In the genomic region with DNA sequence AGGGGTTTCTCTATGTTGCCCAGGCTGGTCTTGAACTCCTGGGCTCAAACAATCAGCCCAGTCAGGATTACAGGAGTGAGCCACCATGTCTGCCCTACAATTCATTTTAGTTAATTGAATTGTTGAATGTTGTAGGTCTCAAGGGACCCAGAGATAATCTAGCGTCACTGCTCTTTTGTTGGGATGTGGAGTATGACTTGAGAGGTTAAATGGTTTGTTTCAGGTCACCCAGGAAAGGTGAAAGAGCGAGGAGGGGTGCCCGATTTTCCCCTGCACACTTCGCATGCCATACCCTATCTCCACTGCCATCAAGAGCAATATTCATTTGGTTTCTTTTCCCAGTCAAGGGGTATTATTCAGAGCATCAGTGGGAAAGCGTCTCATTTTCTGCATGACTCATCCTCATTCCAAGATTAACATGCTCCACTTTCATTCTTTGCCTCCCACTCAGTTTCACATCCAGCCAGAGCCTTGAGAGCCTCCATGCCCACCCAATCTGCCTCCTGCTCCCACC, we compare ENCODE assay signal across 10 cellular contexts. TPM values are rescaled to one million over a fixed set of nuclear protein-coding genes. Genes with fewer than 3 reads are reported as not detected.
A peak's percentile ranks its signal among the peaks of the same experiment; 100 is the strongest.
DNase-seq lines count a peak whose midpoint lies in the region; TF ChIP-seq lines count a peak whose summit lies in the region.
"Had no signal": no experiment of that assay in that cellular context is flagged by ENCODE, and none has a peak within 500 bp of the region (broad histone marks: within the 10 kb centered on the region; RNA-seq: fewer than 3 reads in every experiment).

No MANE protein-coding gene starts in this region.

- DNase-seq in ACHN (peak; percentile 79), HT1080 (ENCODE audit: low read depth) (peak; percentile 90), astrocyte of the spinal cord (ENCODE audit: low read depth, low spot score) (peak; percentile 85), iris pigment epithelial cell (ENCODE audit: low read depth) (peak; percentile 88), NCI-H2171 treated with DMSO at 0.1 percent for 48 hours (lab: John Stamatoyannopoulos, UW) (no peak), mesendoderm (no peak), SKM-1 (lab: John Stamatoyannopoulos, UW; ENCODE audit: unreplicated experiment) (no peak)
- DNase-seq in activated CD4-positive, alpha-beta T cell treated with anti-CD3 and anti-CD28 coated beads for 1 hour = no peak
- DNase-seq: Calu3, NCI-H187 treated with DMSO at 0.1 percent for 48 hours had no signal

- H2AK5ac ChIP-seq in mesendoderm (ENCODE audit: low read length) = no peak overlapping the region

- no peak overlapping the region for H2BK15ac ChIP-seq in mesendoderm (replicated peaks; ENCODE audit: low read depth)

- in situ Hi-C loops in ACHN (cut with HindIII; ENCODE audit: low pct_ligation_motif_present, low pct_unique_long_range_greater_than_20kb, low sequenced_read_pairs) = no loop called here
- in situ Hi-C loops in astrocyte of the spinal cord (cut with HindIII; ENCODE audit: low sequenced_read_pairs) = no loop called here

- no peak overlapping the region for H4K8ac ChIP-seq in mesendoderm (ENCODE audit: low read depth, low read length)

- H3K4me3 ChIP-seq in astrocyte of the spinal cord (ENCODE audit: low read depth, low read length) (no peak overlapping the region), mesendoderm (ENCODE audit: low read length) (no peak overlapping the region)

- no peak overlapping the region for H3K23ac ChIP-seq in mesendoderm (ENCODE audit: low read length)

- H2BK120ac ChIP-seq in mesendoderm (ENCODE audit: low read depth, low read length) = no peak overlapping the region

- no peak for TF ChIP-seq CTCF in astrocyte of the spinal cord (IDR thresholded peaks at IDR 0.05; ENCODE audit: low read depth, low read length)

- H3K4ac ChIP-seq in mesendoderm (ENCODE audit: low read depth, low read length) = no peak overlapping the region

- H3K18ac ChIP-seq in mesendoderm (ENCODE audit: low read length) = no peak overlapping the region

- no peak overlapping the region for H2BK5ac ChIP-seq in mesendoderm (ENCODE audit: low read length)

- no peaks in the 10 kb centered on the region for H3K79me2 ChIP-seq in mesendoderm (ENCODE audit: control insufficient read depth, insufficient read depth, low read length)

- no peaks in the 10 kb centered on the region for H3K79me1 ChIP-seq in mesendoderm (ENCODE audit: low read length)

- no peaks in the 10 kb centered on the region for H3K36me3 ChIP-seq in mesendoderm (ENCODE audit: control insufficient read depth, insufficient read depth, low read length)

- no peak overlapping the region for H3K56ac ChIP-seq in mesendoderm (ENCODE audit: low read length)

- H3K4me2 ChIP-seq in mesendoderm (ENCODE audit: low read length) = no peak overlapping the region

- H4K5ac ChIP-seq in mesendoderm (ENCODE audit: low read length) = no peak overlapping the region

- no peaks in the 10 kb centered on the region for H3K27me3 ChIP-seq in mesendoderm (ENCODE audit: insufficient read depth, low read length, poor library complexity)

- whole genome bisulfite sequencing in mesendoderm (ENCODE audit: extremely low coverage, insufficient coverage, low lambda C conversion rate) = no CpG with 5 or more reads among the region's 5 CpGs

- H3K9ac ChIP-seq in mesendoderm (ENCODE audit: low read length) = no peak overlapping the region

- H3K27ac ChIP-seq in mesendoderm (ENCODE audit: low read depth, low read length) = no peak overlapping the region

- no peaks in the 10 kb centered on the region for H3K4me1 ChIP-seq in mesendoderm (ENCODE audit: control insufficient read depth, low read depth, low read length)

RNA-seq across cellular contexts. Expression of a gene that starts 13.1 kb away (rescaled TPM):
- total RNA-seq in HT1080 (2014; rRNA removed; shearing (Covaris generic)) = 15.1 and 23.5 TPM in 2 replicates
- 6.6 and 7.5 TPM in 2 replicates for polyA plus RNA-seq in HT1080 (2015; cell fraction: cytosol; rRNA removed)
- polyA plus RNA-seq in HT1080 (2015; cell fraction: nucleus; rRNA removed) = 12.6 and 14.3 TPM in 2 replicates
- polyA plus RNA-seq in mesendoderm (2013, experiment 1 of 2) = 11.3 TPM
- polyA plus RNA-seq in mesendoderm (2013, experiment 2 of 2) = 10.4 TPM

Comparison
In these comparisons a context has a peak if more than half of its experiments do, and no peak if none do; other contexts are left out.
1. DNase-seq: peak in ACHN (single experiment), HT1080 (single experiment), astrocyte of the spinal cord (single experiment) and iris pigment epithelial cell (single experiment); none in NCI-H2171 treated with DMSO at 0.1 percent for 48 hours (single experiment), activated CD4-positive, alpha-beta T cell treated with anti-CD3 and anti-CD28 coated beads for 1 hour (single experiment), mesendoderm (single experiment) and SKM-1 (single experiment).